Comparison of ENCODE assay signal across 8 cellular contexts in the genomic region with DNA sequence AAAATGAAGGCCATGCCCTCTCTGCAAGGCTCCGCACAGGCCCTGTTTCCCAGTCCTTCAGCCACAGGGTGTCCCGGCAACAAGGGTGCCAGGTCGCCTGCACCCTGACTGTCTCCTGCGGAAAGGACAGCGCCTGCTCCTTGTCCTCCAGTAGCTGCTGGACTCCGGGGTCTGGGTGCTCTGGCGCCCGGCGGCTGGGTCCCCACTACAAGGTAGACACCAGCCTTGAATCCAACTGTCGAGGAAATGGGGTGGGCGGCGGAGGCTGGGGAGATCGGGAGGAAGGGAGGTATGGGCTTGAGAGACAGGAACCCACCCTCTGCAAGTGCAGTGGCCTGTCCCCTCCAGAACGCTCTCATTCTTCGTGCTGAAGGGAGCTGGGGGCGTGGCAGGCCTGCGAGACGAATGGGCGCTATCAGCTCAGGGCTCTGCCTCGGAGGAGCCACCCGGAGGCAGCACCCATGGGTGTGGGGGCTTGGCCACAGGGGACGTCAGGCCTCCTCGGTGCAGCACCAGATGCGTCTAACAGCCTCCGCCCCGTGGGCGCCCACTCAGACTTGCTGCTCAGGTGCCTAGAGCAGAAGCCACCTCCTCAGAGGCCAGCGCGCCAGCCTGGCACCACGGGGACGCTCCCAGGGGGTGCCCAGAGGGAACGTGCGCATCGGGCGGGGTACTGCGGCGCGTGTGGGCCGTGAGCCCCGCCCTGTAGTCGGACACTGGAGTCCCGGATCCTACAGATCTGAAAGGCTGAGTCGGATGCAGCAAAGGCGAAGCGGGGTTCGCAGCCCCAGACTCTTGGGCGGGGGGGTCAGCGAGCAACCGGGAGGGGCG. TPM values are rescaled to one million over a fixed set of nuclear protein-coding genes. Genes with fewer than 3 reads are reported as not detected.
DNase-seq lines count a peak whose midpoint lies in the region; ATAC-seq and TF ChIP-seq lines count a peak whose summit lies in the region.

No MANE protein-coding gene starts in this region.

- POLR2A ChIA-PET in AG04450 (lab: Yijun Ruan, JAX) = interaction anchor here (0.6 kb wide), 1 partner anchor 479 kb away, joined by 6 read pairs; no protein-coding TSS in a partner anchor

- H3K9me3 ChIP-seq in AG04450 (ENCODE audit: control insufficient read depth, insufficient read depth, low read length) (no peaks in the 10 kb centered on the region; the same call in 1 of the 2 replicates), cardiac muscle cell (ENCODE audit: low read depth) (no peaks in the 10 kb centered on the region)

- H3K27me3 ChIP-seq in AG04450 (ENCODE audit: control insufficient read depth, insufficient read depth, low read length) = no peaks in the 10 kb centered on the region
- no peaks in the 10 kb centered on the region for H3K27me3 ChIP-seq in cardiac muscle cell

- peak; percentile 42 for ATAC-seq in GM18519 (IDR thresholded peaks at IDR 0.05; ENCODE audit: low FRiP score, unreplicated experiment)
- peak; percentile 45 for ATAC-seq in HG02981 (IDR thresholded peaks at IDR 0.05; ENCODE audit: unreplicated experiment)
- no peak for ATAC-seq in HG03097 (IDR thresholded peaks at IDR 0.05; ENCODE audit: low FRiP score, unreplicated experiment)

- TF ChIP-seq CTCF in AG04450 (IDR thresholded peaks at IDR 0.05; ENCODE audit: low read depth, low read length) (no peak), cardiac muscle cell (IDR thresholded peaks at IDR 0.05; ENCODE audit: low read depth, low read length) (no peak)

- CTCF ChIA-PET in AG04450 (lab: Charles Lee) = interaction anchor here (0.6 kb wide), 1 partner anchor 1034 kb away, joined by 3 read pairs; no protein-coding TSS in a partner anchor

- peaks cover 5% of the 10 kb centered on the region for H3K4me1 ChIP-seq in cardiac muscle cell (ENCODE audit: low read depth)

- DNase-seq in AG04450 (ENCODE audit: low read depth, low spot score) = no peak
- DNase-seq in RPMI8226 = peak; percentile 35
- DNase-seq in activated naive CD4-positive, alpha-beta T cell treated with Interleukin-2 at 50 U/mL for 16 hours = peak; percentile 71
- peak in 1 of 2 donors; percentile 49 for DNase-seq in cardiac muscle cell (ENCODE audit: low read depth in 1 of 2, low spot score in 1 of 2)
- peak; percentile 41 for DNase-seq in putamen (ENCODE audit: low spot score)

- H3K36me3 ChIP-seq in cardiac muscle cell = no peaks in the 10 kb centered on the region

- H3K4me3 ChIP-seq in AG04450 (ENCODE audit: low read depth, low read length) (peak overlapping the region; percentile 54), cardiac muscle cell (peak overlapping the region; percentile 94)

- no peak overlapping the region for H3K27ac ChIP-seq in AG04450 (ENCODE audit: low read depth, low read length)
- H3K27ac ChIP-seq in cardiac muscle cell = peak overlapping the region; percentile 30

RNA-seq across cellular contexts. Expression of gene ADAM8, which starts 15.6 kb away (rescaled TPM):
- polyA plus RNA-seq in AG04450 (2011; rRNA removed) = 0.25 and 0.36 TPM in 2 replicates
- polyA minus RNA-seq in AG04450 (2011; rRNA and poly(A)+ RNA removed) = 0.23 and 1.00 TPM in 2 replicates
- 2.8 and 6.9 TPM in 2 replicates for total RNA-seq in cardiac muscle cell
- 2.3 and 3.7 TPM in 2 replicates for polyA plus RNA-seq in cardiac muscle cell

RNA-seq across cellular contexts. Expression of gene VENTX, which starts 23.5 kb away (rescaled TPM):
- polyA plus RNA-seq in AG04450 (2011; rRNA removed) = not detected in 2 replicates
- not detected in 2 replicates for polyA minus RNA-seq in AG04450 (2011; rRNA and poly(A)+ RNA removed)
- total RNA-seq in cardiac muscle cell = not detected in 2 replicates
- polyA plus RNA-seq in cardiac muscle cell = not detected in 2 replicates

RNA-seq across cellular contexts. Expression of gene UTF1, which starts 31.1 kb away (rescaled TPM):
- polyA plus RNA-seq in AG04450 (2011; rRNA removed) (not detected in 2 replicates), cardiac muscle cell (not detected in 2 replicates)
- polyA minus RNA-seq in AG04450 (2011; rRNA and poly(A)+ RNA removed) = not detected in 2 replicates
- not detected in 2 replicates for total RNA-seq in cardiac muscle cell

RNA-seq across cellular contexts. Expression of gene TUBGCP2, which starts 47.6 kb away (rescaled TPM):
- polyA plus RNA-seq in AG04450 (2011; rRNA removed) (40.0 and 45.1 TPM in 2 replicates), cardiac muscle cell (52.3 and 62.4 TPM in 2 replicates)
- polyA minus RNA-seq in AG04450 (2011; rRNA and poly(A)+ RNA removed) = 64.9 and 71.6 TPM in 2 replicates
- 70.2 and 70.8 TPM in 2 replicates for total RNA-seq in cardiac muscle cell

RNA-seq across cellular contexts. Expression of gene ZNF511, which starts 47.6 kb away (rescaled TPM):
- polyA plus RNA-seq in AG04450 (2011; rRNA removed) (21.6 and 31.3 TPM in 2 replicates), cardiac muscle cell (116 and 150 TPM in 2 replicates)
- polyA minus RNA-seq in AG04450 (2011; rRNA and poly(A)+ RNA removed) = 13.0 and 22.0 TPM in 2 replicates
- total RNA-seq in cardiac muscle cell = 53.7 and 67.1 TPM in 2 replicates
